Comparison of ENCODE assay signal across 8 cellular contexts in the genomic region with DNA sequence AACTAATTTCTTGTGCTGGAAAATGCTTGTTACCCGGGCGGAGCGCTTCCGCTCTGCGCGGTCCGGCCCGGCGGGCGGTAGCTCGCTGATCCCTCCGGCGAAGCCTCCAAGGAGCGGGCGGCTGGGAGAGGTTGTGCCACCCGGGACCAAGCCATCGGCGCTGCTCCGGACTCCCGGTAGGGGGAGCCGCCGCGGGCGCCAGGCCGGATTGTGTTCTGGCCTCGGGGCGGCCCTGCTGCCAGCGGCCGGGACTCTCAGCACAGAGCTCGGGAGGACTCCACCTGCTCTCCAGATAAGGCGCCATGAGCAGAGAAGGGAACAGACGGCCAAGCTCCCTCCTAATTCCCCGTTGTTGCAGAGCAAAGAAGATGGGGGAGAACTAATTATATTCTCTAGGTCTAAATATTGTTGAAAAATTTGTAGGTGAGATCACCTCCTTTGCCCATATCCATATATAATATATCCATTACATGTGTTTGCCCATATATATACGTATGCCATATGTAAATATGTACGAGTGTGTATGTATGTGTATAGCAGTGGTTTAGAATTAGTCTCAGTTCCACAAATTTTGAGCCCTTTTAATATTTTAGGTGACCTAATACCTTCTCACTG. TPM values are rescaled to one million over a fixed set of nuclear protein-coding genes. Genes with fewer than 3 reads are reported as not detected.
DNase-seq lines count a peak whose midpoint lies in the region; ATAC-seq, FAIRE-seq and TF ChIP-seq lines count a peak whose summit lies in the region.

No MANE protein-coding gene starts in this region.

- POLR2A ChIA-PET in T-cell (lab: Charles Lee): no interaction called here

- no peak overlapping the region for H3K4me3 Mint-ChIP-seq in T-cell
- peak overlapping the region; percentile 51 for H3K4me3 Mint-ChIP-seq in osteocyte (ENCODE audit: unreplicated experiment)

- TF ChIP-seq CTCF in osteocyte (IDR thresholded peaks at IDR 0.05): peak; percentile 67

- CTCF ChIA-PET in T-cell (lab: Charles Lee): interaction anchor here (0.5 to 1.8 kb wide), 2 partner anchors 14 to 1157 kb away, joined by 3 to 4 read pairs; no protein-coding TSS in a partner anchor

- ATAC-seq in GM21619 (IDR thresholded peaks at IDR 0.05; ENCODE audit: unreplicated experiment) (peak; percentile 79), T-cell (replicated peaks in 1 of 4) (peak in 3 of 4 experiments; percentile 22 to 64 (median 43)), HG03025 (IDR thresholded peaks at IDR 0.05; ENCODE audit: low FRiP score, unreplicated experiment) (no peak)

- H3K4me1 Mint-ChIP-seq in T-cell: peaks cover 24 to 28% (median 26%) of the 10 kb centered on the region in 3 donors
- peaks cover 31% of the 10 kb centered on the region for H3K4me1 Mint-ChIP-seq in osteocyte (ENCODE audit: unreplicated experiment)

- H3K27me3 Mint-ChIP-seq in T-cell (peaks cover 84 to 90% of the 10 kb centered on the region in 2 donors), osteocyte (ENCODE audit: unreplicated experiment) (peaks cover 94% of the 10 kb centered on the region)

- H3K36me3 Mint-ChIP-seq in T-cell: no peaks in the 10 kb centered on the region
- H3K36me3 Mint-ChIP-seq in osteocyte (ENCODE audit: unreplicated experiment): peaks cover 2% of the 10 kb centered on the region

- FAIRE-seq in frontal cortex (lab: Jason Lieb, UNC): no peak

- H3K9me3 Mint-ChIP-seq in T-cell (peaks cover 0 to 2% (median 0%) of the 10 kb centered on the region in 3 donors), osteocyte (ENCODE audit: unreplicated experiment) (no peaks in the 10 kb centered on the region)

- no peak overlapping the region for H3K27ac Mint-ChIP-seq in T-cell
- H3K27ac Mint-ChIP-seq in osteocyte (ENCODE audit: unreplicated experiment): no peak overlapping the region

- DNase-seq in ELR (ENCODE audit: low read depth) (peak; percentile 82), Kasumi-1 (lab: John Stamatoyannopoulos, UW) (peak; percentile 53 to 68), T-cell (no peak), frontal cortex (ENCODE audit: low spot score in 2 of 2) (peak; percentile 54 to 68), osteocyte (ENCODE audit: extremely low spot score, unreplicated experiment) (peak; percentile 89)
- no peak for DNase-seq in activated naive CD4-positive, alpha-beta T cell (lab: John Stamatoyannopoulos, UW)

RNA-seq across cellular contexts. Expression of a gene that starts 13.8 kb away (rescaled TPM):
- total RNA-seq in T-cell: under 1 TPM; 0.15 to 0.54 (median 0.23) TPM
- total RNA-seq in frontal cortex: 440 TPM
- 11.6 and 12.8 TPM in 2 replicates for total RNA-seq in osteocyte

Comparison
In these comparisons a context has a peak if more than half of its experiments do, and no peak if none do; other contexts are left out.
1. DNase-seq: peak in ELR (single experiment), Kasumi-1 (2 of 2), frontal cortex (2 of 2) and osteocyte (single experiment); none in T-cell (0 of 34) and activated naive CD4-positive, alpha-beta T cell (0 of 4).
2. RNA of a gene that starts 13.8 kb away (total RNA-seq): 440 TPM in frontal cortex (single experiment); 11.6 to 12.8 TPM in osteocyte and 0.15 to 0.54 TPM in T-cell; every median in the first group is over 10 times any median in the second.